In the genomic region with DNA sequence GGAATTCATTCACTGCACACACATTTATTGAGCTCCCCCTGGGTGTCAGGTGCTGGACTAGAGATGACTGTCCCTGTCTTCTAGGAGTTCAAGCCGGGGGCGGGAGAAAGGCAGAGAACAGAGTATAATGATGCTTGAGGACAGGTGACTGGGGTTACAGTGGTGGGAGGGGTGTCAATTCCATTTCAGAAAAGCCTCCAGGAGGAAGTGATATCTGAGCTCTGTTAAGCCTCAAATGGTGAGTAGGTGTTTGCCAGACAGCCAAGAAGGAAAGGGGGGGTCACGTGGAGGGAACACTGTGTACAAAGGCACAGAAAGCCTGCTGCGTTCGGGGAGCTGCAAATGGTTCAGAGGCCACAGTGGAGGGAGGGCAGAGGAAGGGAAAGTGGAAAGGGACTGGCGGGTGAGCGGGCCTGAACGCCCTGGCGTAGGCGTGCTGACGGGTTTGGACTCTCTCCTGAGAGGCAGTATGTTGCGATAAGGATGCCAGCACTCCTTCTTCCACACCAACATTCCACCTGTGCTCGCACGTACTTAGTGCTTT, we compare ENCODE assay signal across 2 cellular contexts.
TF ChIP-seq lines count a peak whose summit lies in the region.

No MANE protein-coding gene starts in this region.

TF ChIP-seq in GM12878, 131 proteins besides CTCF, POLR2A, EP300 and RAD21 (continued from another document and continues in another):
- TF ChIP-seq, protein P1, sequence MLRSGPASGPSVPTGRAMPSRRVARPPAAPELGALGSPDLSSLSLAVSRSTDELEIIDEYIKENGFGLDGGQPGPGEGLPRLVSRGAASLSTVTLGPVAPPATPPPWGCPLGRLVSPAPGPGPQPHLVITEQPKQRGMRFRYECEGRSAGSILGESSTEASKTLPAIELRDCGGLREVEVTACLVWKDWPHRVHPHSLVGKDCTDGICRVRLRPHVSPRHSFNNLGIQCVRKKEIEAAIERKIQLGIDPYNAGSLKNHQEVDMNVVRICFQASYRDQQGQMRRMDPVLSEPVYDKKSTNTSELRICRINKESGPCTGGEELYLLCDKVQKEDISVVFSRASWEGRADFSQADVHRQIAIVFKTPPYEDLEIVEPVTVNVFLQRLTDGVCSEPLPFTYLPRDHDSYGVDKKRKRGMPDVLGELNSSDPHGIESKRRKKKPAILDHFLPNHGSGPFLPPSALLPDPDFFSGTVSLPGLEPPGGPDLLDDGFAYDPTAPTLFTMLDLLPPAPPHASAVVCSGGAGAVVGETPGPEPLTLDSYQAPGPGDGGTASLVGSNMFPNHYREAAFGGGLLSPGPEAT (IDR thresholded peaks at IDR 0.05; ENCODE audit: low read depth) = peak; percentile 82
- TF ChIP-seq, protein P2, sequence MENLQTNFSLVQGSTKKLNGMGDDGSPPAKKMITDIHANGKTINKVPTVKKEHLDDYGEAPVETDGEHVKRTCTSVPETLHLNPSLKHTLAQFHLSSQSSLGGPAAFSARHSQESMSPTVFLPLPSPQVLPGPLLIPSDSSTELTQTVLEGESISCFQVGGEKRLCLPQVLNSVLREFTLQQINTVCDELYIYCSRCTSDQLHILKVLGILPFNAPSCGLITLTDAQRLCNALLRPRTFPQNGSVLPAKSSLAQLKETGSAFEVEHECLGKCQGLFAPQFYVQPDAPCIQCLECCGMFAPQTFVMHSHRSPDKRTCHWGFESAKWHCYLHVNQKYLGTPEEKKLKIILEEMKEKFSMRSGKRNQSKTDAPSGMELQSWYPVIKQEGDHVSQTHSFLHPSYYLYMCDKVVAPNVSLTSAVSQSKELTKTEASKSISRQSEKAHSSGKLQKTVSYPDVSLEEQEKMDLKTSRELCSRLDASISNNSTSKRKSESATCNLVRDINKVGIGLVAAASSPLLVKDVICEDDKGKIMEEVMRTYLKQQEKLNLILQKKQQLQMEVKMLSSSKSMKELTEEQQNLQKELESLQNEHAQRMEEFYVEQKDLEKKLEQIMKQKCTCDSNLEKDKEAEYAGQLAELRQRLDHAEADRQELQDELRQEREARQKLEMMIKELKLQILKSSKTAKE (IDR thresholded peaks at IDR 0.05; ENCODE audit: low read depth, poor library complexity, severe bottlenecking) = peak; percentile 25
- TF ChIP-seq, protein P3, sequence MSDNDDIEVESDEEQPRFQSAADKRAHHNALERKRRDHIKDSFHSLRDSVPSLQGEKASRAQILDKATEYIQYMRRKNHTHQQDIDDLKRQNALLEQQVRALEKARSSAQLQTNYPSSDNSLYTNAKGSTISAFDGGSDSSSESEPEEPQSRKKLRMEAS (IDR thresholded peaks at IDR 0.05; ENCODE audit: low read depth, low read length) = no peak
- TF ChIP-seq, protein P4, sequence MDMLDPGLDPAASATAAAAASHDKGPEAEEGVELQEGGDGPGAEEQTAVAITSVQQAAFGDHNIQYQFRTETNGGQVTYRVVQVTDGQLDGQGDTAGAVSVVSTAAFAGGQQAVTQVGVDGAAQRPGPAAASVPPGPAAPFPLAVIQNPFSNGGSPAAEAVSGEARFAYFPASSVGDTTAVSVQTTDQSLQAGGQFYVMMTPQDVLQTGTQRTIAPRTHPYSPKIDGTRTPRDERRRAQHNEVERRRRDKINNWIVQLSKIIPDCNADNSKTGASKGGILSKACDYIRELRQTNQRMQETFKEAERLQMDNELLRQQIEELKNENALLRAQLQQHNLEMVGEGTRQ (IDR thresholded peaks at IDR 0.05; ENCODE audit: borderline replicate concordance, low read depth, low read length) = peak; percentile 44; the same call in 1 of the 2 replicates
- TF ChIP-seq YY1 (IDR thresholded peaks at IDR 0.05; ENCODE audit: low read depth, low read length) = no peak
- peak; percentile 90 for TF ChIP-seq RAD51 (IDR thresholded peaks at IDR 0.05)
- 0 out of 2 replicates have a peak, but pooled peaks have one; percentile 30 for TF ChIP-seq GATAD2B (conservative IDR thresholded peaks at IDR 0.05; ENCODE audit: low read depth)
- TF ChIP-seq MXI1 (IDR thresholded peaks at IDR 0.05; ENCODE audit: low read depth, low read length) = no peak
- TF ChIP-seq ZZZ3 (IDR thresholded peaks at IDR 0.05; ENCODE audit: control insufficient read depth, insufficient read length, low read depth) = no peak
- TF ChIP-seq, protein P5, sequence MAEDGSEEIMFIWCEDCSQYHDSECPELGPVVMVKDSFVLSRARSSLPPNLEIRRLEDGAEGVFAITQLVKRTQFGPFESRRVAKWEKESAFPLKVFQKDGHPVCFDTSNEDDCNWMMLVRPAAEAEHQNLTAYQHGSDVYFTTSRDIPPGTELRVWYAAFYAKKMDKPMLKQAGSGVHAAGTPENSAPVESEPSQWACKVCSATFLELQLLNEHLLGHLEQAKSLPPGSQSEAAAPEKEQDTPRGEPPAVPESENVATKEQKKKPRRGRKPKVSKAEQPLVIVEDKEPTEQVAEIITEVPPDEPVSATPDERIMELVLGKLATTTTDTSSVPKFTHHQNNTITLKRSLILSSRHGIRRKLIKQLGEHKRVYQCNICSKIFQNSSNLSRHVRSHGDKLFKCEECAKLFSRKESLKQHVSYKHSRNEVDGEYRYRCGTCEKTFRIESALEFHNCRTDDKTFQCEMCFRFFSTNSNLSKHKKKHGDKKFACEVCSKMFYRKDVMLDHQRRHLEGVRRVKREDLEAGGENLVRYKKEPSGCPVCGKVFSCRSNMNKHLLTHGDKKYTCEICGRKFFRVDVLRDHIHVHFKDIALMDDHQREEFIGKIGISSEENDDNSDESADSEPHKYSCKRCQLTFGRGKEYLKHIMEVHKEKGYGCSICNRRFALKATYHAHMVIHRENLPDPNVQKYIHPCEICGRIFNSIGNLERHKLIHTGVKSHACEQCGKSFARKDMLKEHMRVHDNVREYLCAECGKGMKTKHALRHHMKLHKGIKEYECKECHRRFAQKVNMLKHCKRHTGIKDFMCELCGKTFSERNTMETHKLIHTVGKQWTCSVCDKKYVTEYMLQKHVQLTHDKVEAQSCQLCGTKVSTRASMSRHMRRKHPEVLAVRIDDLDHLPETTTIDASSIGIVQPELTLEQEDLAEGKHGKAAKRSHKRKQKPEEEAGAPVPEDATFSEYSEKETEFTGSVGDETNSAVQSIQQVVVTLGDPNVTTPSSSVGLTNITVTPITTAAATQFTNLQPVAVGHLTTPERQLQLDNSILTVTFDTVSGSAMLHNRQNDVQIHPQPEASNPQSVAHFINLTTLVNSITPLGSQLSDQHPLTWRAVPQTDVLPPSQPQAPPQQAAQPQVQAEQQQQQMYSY (CRISPR knock-in tag; IDR thresholded peaks at IDR 0.05) = no peak
- TF ChIP-seq SMAD1 (IDR thresholded peaks at IDR 0.05; ENCODE audit: low read depth, partially characterized antibody) = no peak
- no peak for TF ChIP-seq CBX5 (IDR thresholded peaks at IDR 0.05; ENCODE audit: low read depth)
- peak; percentile 64; the same call in 1 of the 2 replicates for TF ChIP-seq SPI1 (IDR thresholded peaks at IDR 0.05; ENCODE audit: borderline replicate concordance, insufficient read depth, low read depth, low read length)
- TF ChIP-seq NR2F1 (conservative IDR thresholded peaks at IDR 0.05) = peak; percentile 75
- TF ChIP-seq PAX5 (IDR thresholded peaks at IDR 0.05; ENCODE audit: borderline replicate concordance, low read depth, low read length) = no peak
- no peak for TF ChIP-seq SRF (IDR thresholded peaks at IDR 0.05; ENCODE audit: low read depth in 2 of 2, low read length in 2 of 2)

TF ChIP-seq in liver, 16 proteins besides CTCF, POLR2A, EP300 and RAD21:
- TF ChIP-seq, protein P6, sequence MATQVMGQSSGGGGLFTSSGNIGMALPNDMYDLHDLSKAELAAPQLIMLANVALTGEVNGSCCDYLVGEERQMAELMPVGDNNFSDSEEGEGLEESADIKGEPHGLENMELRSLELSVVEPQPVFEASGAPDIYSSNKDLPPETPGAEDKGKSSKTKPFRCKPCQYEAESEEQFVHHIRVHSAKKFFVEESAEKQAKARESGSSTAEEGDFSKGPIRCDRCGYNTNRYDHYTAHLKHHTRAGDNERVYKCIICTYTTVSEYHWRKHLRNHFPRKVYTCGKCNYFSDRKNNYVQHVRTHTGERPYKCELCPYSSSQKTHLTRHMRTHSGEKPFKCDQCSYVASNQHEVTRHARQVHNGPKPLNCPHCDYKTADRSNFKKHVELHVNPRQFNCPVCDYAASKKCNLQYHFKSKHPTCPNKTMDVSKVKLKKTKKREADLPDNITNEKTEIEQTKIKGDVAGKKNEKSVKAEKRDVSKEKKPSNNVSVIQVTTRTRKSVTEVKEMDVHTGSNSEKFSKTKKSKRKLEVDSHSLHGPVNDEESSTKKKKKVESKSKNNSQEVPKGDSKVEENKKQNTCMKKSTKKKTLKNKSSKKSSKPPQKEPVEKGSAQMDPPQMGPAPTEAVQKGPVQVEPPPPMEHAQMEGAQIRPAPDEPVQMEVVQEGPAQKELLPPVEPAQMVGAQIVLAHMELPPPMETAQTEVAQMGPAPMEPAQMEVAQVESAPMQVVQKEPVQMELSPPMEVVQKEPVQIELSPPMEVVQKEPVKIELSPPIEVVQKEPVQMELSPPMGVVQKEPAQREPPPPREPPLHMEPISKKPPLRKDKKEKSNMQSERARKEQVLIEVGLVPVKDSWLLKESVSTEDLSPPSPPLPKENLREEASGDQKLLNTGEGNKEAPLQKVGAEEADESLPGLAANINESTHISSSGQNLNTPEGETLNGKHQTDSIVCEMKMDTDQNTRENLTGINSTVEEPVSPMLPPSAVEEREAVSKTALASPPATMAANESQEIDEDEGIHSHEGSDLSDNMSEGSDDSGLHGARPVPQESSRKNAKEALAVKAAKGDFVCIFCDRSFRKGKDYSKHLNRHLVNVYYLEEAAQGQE (IDR thresholded peaks at IDR 0.05) = no peak
- TF ChIP-seq TAF1 (conservative IDR thresholded peaks at IDR 0.05) (no peak), JUND (IDR thresholded peaks at IDR 0.05) (no peak), YY1 (IDR thresholded peaks at IDR 0.05) (no peak), SP1 (IDR thresholded peaks at IDR 0.05) (peak; percentile 47), FOXA2 (IDR thresholded peaks at IDR 0.05) (no peak), GABPA (IDR thresholded peaks at IDR 0.05 in 1 of 2, conservative IDR thresholded peaks at IDR 0.05 in 1 of 2) (no peak), NR2F2 (IDR thresholded peaks at IDR 0.05) (peak; percentile 82), RXRA (IDR thresholded peaks at IDR 0.05) (peak in 1 of 2 donors; percentile 17)
- TF ChIP-seq, protein P7, sequence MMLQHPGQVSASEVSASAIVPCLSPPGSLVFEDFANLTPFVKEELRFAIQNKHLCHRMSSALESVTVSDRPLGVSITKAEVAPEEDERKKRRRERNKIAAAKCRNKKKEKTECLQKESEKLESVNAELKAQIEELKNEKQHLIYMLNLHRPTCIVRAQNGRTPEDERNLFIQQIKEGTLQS (IDR thresholded peaks at IDR 0.05) = no peak
- TF ChIP-seq, protein P3 (IDR thresholded peaks at IDR 0.05) = no peak
